16 cellular contexts compared by ENCODE assay signal in genomic region chr12:22935090-22935489, GRCh38.
DNase-seq lines count a peak whose midpoint lies in the region; ATAC-seq and TF ChIP-seq lines count a peak whose summit lies in the region.
"Had no signal": no experiment of that assay in that cellular context is flagged by ENCODE, and none has a peak within 500 bp of the region (broad histone marks: within the 10 kb centered on the region; RNA-seq: fewer than 3 reads in every experiment).

No MANE protein-coding gene starts in this region.

- H3K36me3 ChIP-seq in ACC112 (ENCODE audit: insufficient read depth, low read length), result no peaks in the 10 kb centered on the region
- H3K36me3 ChIP-seq in left ventricle myocardium inferior, result no peaks in the 10 kb centered on the region
- H3K36me3 ChIP-seq: gastrocnemius medialis, sigmoid colon had no signal

- TF ChIP-seq CTCF in HFFc6 (IDR thresholded peaks at IDR 0.05) (no peak), left ventricle myocardium inferior (IDR thresholded peaks at IDR 0.05; ENCODE audit: borderline replicate concordance) (no peak), omental fat pad (IDR thresholded peaks at IDR 0.05) (no peak)

- no peak overlapping the region for H2AFZ ChIP-seq in ACC112 (ENCODE audit: low read length, unreplicated experiment)

- ATAC-seq in HG03432 (IDR thresholded peaks at IDR 0.05; ENCODE audit: unreplicated experiment), result no peak
- ATAC-seq in omental fat pad (ENCODE audit: low FRiP score), result no peak
- ATAC-seq: activated T-cell treated with anti-CD3 and anti-CD28 coated beads, Interleukin-2, amount 50 U/mL, for 72 hours; gastrocnemius medialis; naive thymus-derived CD8-positive, alpha-beta T cell had no signal

- no peaks in the 10 kb centered on the region for H3K9me3 Mint-ChIP-seq in HFFc6
- peaks cover 2% of the 10 kb centered on the region for H3K9me3 Mint-ChIP-seq in activated T-cell treated with anti-CD3 and anti-CD28 coated beads, Interleukin-2, amount 50 U/mL, for 24 hours

- H3K27me3 ChIP-seq in ACC112 (ENCODE audit: insufficient read depth, low read length) (no peaks in the 10 kb centered on the region), left ventricle myocardium inferior (ENCODE audit: low read depth) (no peaks in the 10 kb centered on the region)
- H3K27me3 ChIP-seq: gastrocnemius medialis, sigmoid colon had no signal

- no peaks in the 10 kb centered on the region for H3K79me2 ChIP-seq in ACC112 (ENCODE audit: control insufficient read depth, insufficient read depth, low read length, unreplicated experiment)

- peak overlapping the region; percentile 66 for H3K4me3 Mint-ChIP-seq in HFFc6
- no peak overlapping the region for H3K4me3 Mint-ChIP-seq in activated T-cell treated with anti-CD3 and anti-CD28 coated beads, Interleukin-2, amount 50 U/mL, for 24 hours
- H3K4me3 Mint-ChIP-seq: activated T-cell treated with anti-CD3 and anti-CD28 coated beads, Interleukin-2, amount 50 U/mL, for 72 hours; naive thymus-derived CD8-positive, alpha-beta T cell; stimulated activated naive CD8-positive, alpha-beta T cell treated with anti-CD3 and anti-CD28 coated beads, Interleukin-15, Interleukin-2, amounts not matched to agents 100 ng/mL and 50 ng/mL, for 24 hours had no signal

- H3K4me3 ChIP-seq in ACC112 (ENCODE audit: low read depth, low read length) (peak overlapping the region; percentile 35; the same call in 1 of the 2 replicates), left ventricle myocardium inferior (peak overlapping the region; percentile 27)
- H3K4me3 ChIP-seq: gastrocnemius medialis, sigmoid colon had no signal

- no peak overlapping the region for H3K27ac Mint-ChIP-seq in HFFc6
- H3K27ac Mint-ChIP-seq in activated T-cell treated with anti-CD3 and anti-CD28 coated beads, Interleukin-2, amount 50 U/mL, for 24 hours, result no peak overlapping the region
- H3K27ac Mint-ChIP-seq: activated T-cell treated with anti-CD3 and anti-CD28 coated beads, Interleukin-2, amount 50 U/mL, for 72 hours; naive thymus-derived CD8-positive, alpha-beta T cell; stimulated activated naive CD8-positive, alpha-beta T cell treated with anti-CD3 and anti-CD28 coated beads, Interleukin-15, Interleukin-2, amounts not matched to agents 100 ng/mL and 50 ng/mL, for 24 hours had no signal

- intact Hi-C loops in left ventricle myocardium inferior (cut with micrococcal nuclease), result no loop called here

- H3K27ac ChIP-seq in ACC112 (ENCODE audit: low read depth, low read length), result no peak overlapping the region
- no peak overlapping the region for H3K27ac ChIP-seq in left ventricle myocardium inferior (replicated peaks)
- H3K27ac ChIP-seq: gastrocnemius medialis, sigmoid colon had no signal

- H3K4me1 ChIP-seq in ACC112 (ENCODE audit: control insufficient read depth, insufficient read depth, low read length, unreplicated experiment), result no peaks in the 10 kb centered on the region
- no peaks in the 10 kb centered on the region for H3K4me1 ChIP-seq in left ventricle myocardium inferior
- H3K4me1 ChIP-seq: gastrocnemius medialis, sigmoid colon had no signal

- no peaks in the 10 kb centered on the region for H3K27me3 Mint-ChIP-seq in HFFc6 (ENCODE audit: insufficient read depth)
- no peaks in the 10 kb centered on the region for H3K27me3 Mint-ChIP-seq in activated T-cell treated with anti-CD3 and anti-CD28 coated beads, Interleukin-2, amount 50 U/mL, for 24 hours
- H3K27me3 Mint-ChIP-seq: stimulated activated naive CD8-positive, alpha-beta T cell treated with anti-CD3 and anti-CD28 coated beads, Interleukin-15, Interleukin-2, amounts not matched to agents 100 ng/mL and 50 ng/mL, for 24 hours had no signal

- no peaks in the 10 kb centered on the region for H3K9me3 ChIP-seq in left ventricle myocardium inferior (replicated peaks)
- H3K9me3 ChIP-seq: gastrocnemius medialis, sigmoid colon had no signal

- in situ Hi-C loops in SK-MEL-5 (cut with HindIII; ENCODE audit: low pct_unique_long_range_greater_than_20kb, low sequenced_read_pairs), result no loop called here
- in situ Hi-C loops in KBM-7 (cut with MboI; ENCODE audit: low pct_unique_long_range_greater_than_20kb, low sequenced_read_pairs), result no loop called here

- DNase-seq in HFFc6 (no peak), SK-MEL-5 (ENCODE audit: low read depth, low spot score) (peak; percentile 65), left ventricle myocardium inferior (peak; percentile 21), KBM-7 (no peak), omental fat pad (ENCODE audit: low spot score) (no peak)
- DNase-seq in activated T-cell treated with anti-CD3 and anti-CD28 coated beads, Interleukin-2, amount 50 U/mL, for 24 hours, result no peak
- DNase-seq: activated CD4-positive, alpha-beta T cell treated with anti-CD3 and anti-CD28 coated beads for 4 hours; activated T-cell treated with anti-CD3 and anti-CD28 coated beads, Interleukin-2, amount 50 U/mL, for 72 hours; effector memory CD4-positive, alpha-beta T cell; gastrocnemius medialis; naive thymus-derived CD8-positive, alpha-beta T cell; NCI-H1105 treated with DMSO at 0.1 percent for 48 hours; sigmoid colon had no signal

- no peaks in the 10 kb centered on the region for H3K36me3 Mint-ChIP-seq in HFFc6 (ENCODE audit: low read depth)
- H3K36me3 Mint-ChIP-seq in activated T-cell treated with anti-CD3 and anti-CD28 coated beads, Interleukin-2, amount 50 U/mL, for 24 hours (ENCODE audit: low read depth), result no peaks in the 10 kb centered on the region
- H3K36me3 Mint-ChIP-seq: naive thymus-derived CD8-positive, alpha-beta T cell had no signal

- H3K4me1 Mint-ChIP-seq in HFFc6 (ENCODE audit: low read depth), result peaks cover 7% of the 10 kb centered on the region
- no peaks in the 10 kb centered on the region for H3K4me1 Mint-ChIP-seq in activated T-cell treated with anti-CD3 and anti-CD28 coated beads, Interleukin-2, amount 50 U/mL, for 24 hours (ENCODE audit: low read depth)
- H3K4me1 Mint-ChIP-seq: naive thymus-derived CD8-positive, alpha-beta T cell had no signal

Comparison
In these comparisons a context has a peak if more than half of its experiments do, and no peak if none do; other contexts are left out.
1. DNase-seq: peak in SK-MEL-5 (single experiment) and left ventricle myocardium inferior (single experiment); none in HFFc6 (single experiment), KBM-7 (single experiment), activated T-cell treated with anti-CD3 and anti-CD28 coated beads, Interleukin-2, amount 50 U/mL, for 24 hours (single experiment) and omental fat pad (single experiment).